29 cellular contexts compared by ENCODE assay signal in genomic region chr6:106807946-106808611, GRCh38.
"Had no signal": no experiment of that assay in that cellular context is flagged by ENCODE, and none has a peak within 500 bp of the region (broad histone marks: within the 10 kb centered on the region; RNA-seq: fewer than 3 reads in every experiment).

No MANE protein-coding gene starts in this region.

- H3K36me3 ChIP-seq: left ventricle myocardium inferior, tibial nerve, uterus had no signal

- H3K27ac Mint-ChIP-seq: activated naive CD8-positive, alpha-beta T cell treated with anti-CD3 and anti-CD28 coated beads for 36 hours; immature natural killer cell; natural killer cell; stimulated activated naive B cell treated with anti-CD40 and anti-IgM and Interleukin-4, amounts not matched to agents 10 μg/mL and 1 μg/mL and 100 μg/mL, for 72 hours had no signal

- H3K4me3 Mint-ChIP-seq: activated naive CD8-positive, alpha-beta T cell treated with anti-CD3 and anti-CD28 coated beads for 36 hours; activated T-cell treated with anti-CD3 and anti-CD28 coated beads, Interleukin-2, amount 50 U/mL, for 4 hours; immature natural killer cell; natural killer cell; stimulated activated naive B cell treated with anti-CD40 and anti-IgM and Interleukin-4, amounts not matched to agents 10 μg/mL and 1 μg/mL and 100 μg/mL, for 72 hours had no signal

- H3K27ac ChIP-seq: hepatocyte, left ventricle myocardium inferior, tibial nerve, uterus had no signal

- H3K36me3 Mint-ChIP-seq: immature natural killer cell had no signal

- H2AFZ ChIP-seq: hepatocyte had no signal

- H3K27me3 ChIP-seq: hepatocyte, tibial nerve, uterus had no signal

- H3K4me2 ChIP-seq: hepatocyte had no signal

- ATAC-seq: activated T-cell treated with anti-CD3 and anti-CD28 coated beads, Interleukin-2, amount 50 U/mL, for 4 hours; esophagus mucosa; natural killer cell; stimulated activated naive B cell treated with anti-CD40 and anti-IgM and Interleukin-4, amounts not matched to agents 10 μg/mL and 1 μg/mL and 100 μg/mL, for 72 hours had no signal

- FAIRE-seq: astrocyte, colon, endothelial cell of umbilical vein had no signal

- H3K27me3 Mint-ChIP-seq: activated naive CD8-positive, alpha-beta T cell treated with anti-CD3 and anti-CD28 coated beads for 36 hours; progenitor cell of endocrine pancreas; stimulated activated naive B cell treated with anti-CD40 and anti-IgM and Interleukin-4, amounts not matched to agents 10 μg/mL and 1 μg/mL and 100 μg/mL, for 72 hours had no signal

- DNase-seq: activated CD4-positive, alpha-beta T cell treated with anti-CD3 and anti-CD28 coated beads for 4 hours; activated CD4-positive, alpha-beta T cell treated with anti-CD3 and anti-CD28 coated beads, Interleukin-2, amount 50 U/mL, for 48 hours; activated CD4-positive, CD25-positive, alpha-beta regulatory T cell; activated CD8-positive, alpha-beta memory T cell treated with anti-CD3 and anti-CD28 coated beads, Interleukin-2, amount 50 U/mL, for 48 hours; activated naive CD4-positive, alpha-beta T cell treated with Interleukin-2 at 50 U/mL for 16 hours; activated naive CD8-positive, alpha-beta T cell treated with anti-CD3 and anti-CD28 coated beads for 36 hours; activated T-cell treated with anti-CD3 and anti-CD28 coated beads, Interleukin-2, amount 50 U/mL, for 4 hours; central memory CD4-positive, alpha-beta T cell; effector memory CD4-positive, alpha-beta T cell; foreskin melanocyte; glutamatergic neuron; immature natural killer cell; kidney glomerular epithelial cell; left ventricle myocardium inferior; mammary epithelial cell; midbrain; natural killer cell; stimulated activated CD4-positive, alpha-beta T cell treated with anti-CD3 and anti-CD28 coated beads, Interleukin-2, amount 100 ng/mL, for 48 hours; stimulated activated CD8-positive, alpha-beta memory T cell treated with anti-CD3 and anti-CD28 coated beads, Interleukin-4, amount 100 ng/mL, for 48 hours; stimulated activated naive B cell treated with anti-CD40 and anti-IgM and Interleukin-4, amounts not matched to agents 10 μg/mL and 1 μg/mL and 100 μg/mL, for 72 hours; substantia nigra; uterus had no signal

- H3K4me1 Mint-ChIP-seq: activated naive CD8-positive, alpha-beta T cell treated with anti-CD3 and anti-CD28 coated beads for 36 hours; immature natural killer cell; natural killer cell had no signal

- H3K4me3 ChIP-seq: hepatocyte, left ventricle myocardium inferior, tibial nerve, uterus had no signal

- H3K79me2 ChIP-seq: hepatocyte had no signal

- H3K4me1 ChIP-seq: left ventricle myocardium inferior, tibial nerve, uterus had no signal

- H3K9me3 ChIP-seq: uterus had no signal
